8 cellular contexts compared by ENCODE assay signal in genomic region chr12:20369164-20370000, GRCh38. TPM values are rescaled to one million over a fixed set of nuclear protein-coding genes. Genes with fewer than 3 reads are reported as not detected.
DNase-seq lines count a peak whose midpoint lies in the region; ATAC-seq and TF ChIP-seq lines count a peak whose summit lies in the region.

No MANE protein-coding gene starts in this region.

- H3K27me3 ChIP-seq in HUES6 (ENCODE audit: control insufficient read depth, insufficient read depth, low read length), result peaks cover 50% of the 10 kb centered on the region
- no peaks in the 10 kb centered on the region for H3K27me3 ChIP-seq in gastroesophageal sphincter

- ATAC-seq in gastroesophageal sphincter (peak; percentile 83), GM18873 (IDR thresholded peaks at IDR 0.05; ENCODE audit: low FRiP score, unreplicated experiment) (no peak), GM21367 (IDR thresholded peaks at IDR 0.05; ENCODE audit: unreplicated experiment) (no peak)

- no peaks in the 10 kb centered on the region for H3K36me3 Mint-ChIP-seq in nephron progenitor cell (ENCODE audit: low read depth)

- H3K4me1 Mint-ChIP-seq in nephron progenitor cell, result peaks cover 18% of the 10 kb centered on the region

- H3K9me3 Mint-ChIP-seq in nephron progenitor cell, result no peaks in the 10 kb centered on the region

- peak overlapping the region; percentile 64 for H3K9ac ChIP-seq in HUES6 (ENCODE audit: low read length)

- H3K9me3 ChIP-seq in HUES6 (ENCODE audit: control insufficient read depth, insufficient read depth, low read depth, low read length) (no peaks in the 10 kb centered on the region), gastroesophageal sphincter (no peaks in the 10 kb centered on the region)

- peaks cover 8% of the 10 kb centered on the region; the same call in 1 of the 2 replicates for H3K4me1 ChIP-seq in HUES6 (ENCODE audit: control insufficient read depth, insufficient read depth, low read length)
- H3K4me1 ChIP-seq in gastroesophageal sphincter, result peaks cover 0 to 23% (median 3%) of the 10 kb centered on the region in 3 donors

- TF ChIP-seq CTCF in gastroesophageal sphincter (IDR thresholded peaks at IDR 0.05) (peak in 3 of 4 experiments; percentile 52 to 63 (median 58)), nephron progenitor cell (IDR thresholded peaks at IDR 0.05) (no peak)

- peaks cover 65% of the 10 kb centered on the region for H3K27me3 Mint-ChIP-seq in nephron progenitor cell (ENCODE audit: low read depth, poor library complexity)

- no peak overlapping the region for H3K27ac Mint-ChIP-seq in nephron progenitor cell

- no peak for TF ChIP-seq EP300 in gastroesophageal sphincter (IDR thresholded peaks at IDR 0.05)

- H3K4me3 ChIP-seq in HUES6 (ENCODE audit: low read depth, low read length) (peak overlapping the region; percentile 89), gastroesophageal sphincter (peak overlapping the region; percentile 75 to 79)

- peak overlapping the region; percentile 95 for H3K4me3 Mint-ChIP-seq in nephron progenitor cell

- no peak overlapping the region for H3K27ac ChIP-seq in HUES6 (ENCODE audit: low read depth, low read length)
- H3K27ac ChIP-seq in gastroesophageal sphincter, result peak overlapping the region; percentile 93 to 98 (median 96)

- DNase-seq in Ammon's horn (ENCODE audit: low spot score) (peak; percentile 40), nephron progenitor cell (peak; percentile 73)
- peak; percentile 19 to 27 for DNase-seq in activated T-cell treated with anti-CD3 and anti-CD28 coated beads, Interleukin-2, amount 50 U/mL, for 48 hours
- no peak for DNase-seq in activated naive CD4-positive, alpha-beta T cell treated with anti-CD3 and anti-CD28 coated beads, Interleukin-2, amount 50 U/mL, for 16 hours

- H3K36me3 ChIP-seq in HUES6 (ENCODE audit: control insufficient read depth, insufficient read depth, low read length) (no peaks in the 10 kb centered on the region), gastroesophageal sphincter (no peaks in the 10 kb centered on the region)

- TF ChIP-seq POLR2A in gastroesophageal sphincter (IDR thresholded peaks at IDR 0.05), result peak; percentile 76 to 84

- no CpG with 5 or more reads among the region's 78 CpGs for WGBS in gastroesophageal sphincter (ENCODE audit: low coverage in 1 of 2), 2 donors

RNA-seq across cellular contexts. Expression of gene PDE3A, which starts 1.0 kb away (rescaled TPM):
- total RNA-seq in gastroesophageal sphincter, result 100 to 1,000 TPM; 104 to 194 (median 139) TPM
